Comparison of ENCODE assay signal across 30 cellular contexts in the genomic region with DNA sequence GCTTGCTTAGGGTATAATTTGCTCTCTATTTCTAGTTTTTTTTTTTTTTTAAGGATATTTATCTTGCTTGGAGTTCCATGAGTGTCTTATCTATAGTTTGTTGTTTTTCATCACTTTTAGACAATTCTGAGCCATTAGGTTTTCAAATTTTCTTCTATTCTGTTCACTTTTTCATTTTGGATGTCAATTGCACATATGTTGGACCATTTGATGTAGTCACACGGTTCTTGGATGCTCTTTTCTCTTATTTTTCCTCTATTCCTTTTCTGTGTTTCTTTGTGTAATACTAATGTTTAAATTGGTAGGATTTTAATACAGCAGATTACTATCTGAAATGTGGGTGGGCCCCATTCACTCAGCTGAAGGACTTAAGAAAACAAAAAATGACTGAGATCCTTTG.
"Had no signal": no experiment of that assay in that cellular context is flagged by ENCODE, and none has a peak within 500 bp of the region (broad histone marks: within the 10 kb centered on the region; RNA-seq: fewer than 3 reads in every experiment).

No MANE protein-coding gene starts in this region.

- H3K4me3 ChIP-seq: MG63, Peyer's patch, SJSA1 had no signal

- H3K27ac ChIP-seq: brain microvascular endothelial cell, Peyer's patch, RWPE1, SJSA1 had no signal

- H3K4me1 Mint-ChIP-seq: activated B cell treated with CpG ODN at 0.5 μM for 24 hours; activated CD4-positive, alpha-beta T cell treated with anti-CD3 and anti-CD28 coated beads, Interleukin-2, amount 10 ng/mL, durations not matched to agents 24 days and 14 days; activated CD8-positive, alpha-beta memory T cell treated with anti-CD3 and anti-CD28 coated beads, Interleukin-2, amount 10 ng/mL, durations not matched to agents 7 days and 5 days; activated naive CD4-positive, alpha-beta T cell treated with anti-CD3 and anti-CD28 coated beads, Interleukin-2, amount 50 U/mL, for 24 hours had no signal

- H3K27me3 Mint-ChIP-seq: activated B cell treated with CpG ODN at 0.5 μM for 24 hours; activated CD4-positive, alpha-beta T cell treated with anti-CD3 and anti-CD28 coated beads, Interleukin-2, amount 10 ng/mL, durations not matched to agents 24 days and 14 days; activated CD8-positive, alpha-beta memory T cell treated with anti-CD3 and anti-CD28 coated beads, Interleukin-2, amount 10 ng/mL, durations not matched to agents 7 days and 5 days; activated naive CD4-positive, alpha-beta T cell treated with anti-CD3 and anti-CD28 coated beads, Interleukin-2, amount 50 U/mL, for 24 hours; activated T-cell treated with anti-CD3 and anti-CD28 coated beads, Interleukin-2, amount 50 U/mL, for 24 hours had no signal

- H3K36me3 Mint-ChIP-seq: activated CD8-positive, alpha-beta memory T cell treated with anti-CD3 and anti-CD28 coated beads, Interleukin-2, amount 10 ng/mL, durations not matched to agents 7 days and 5 days; activated naive CD4-positive, alpha-beta T cell treated with anti-CD3 and anti-CD28 coated beads, Interleukin-2, amount 50 U/mL, for 24 hours had no signal

- H3K27ac Mint-ChIP-seq: activated B cell treated with CpG ODN at 0.5 μM for 24 hours; activated CD4-positive, alpha-beta T cell treated with anti-CD3 and anti-CD28 coated beads, Interleukin-2, amount 10 ng/mL, durations not matched to agents 24 days and 14 days; activated CD8-positive, alpha-beta memory T cell treated with anti-CD3 and anti-CD28 coated beads, Interleukin-2, amount 10 ng/mL, durations not matched to agents 7 days and 5 days; activated naive CD4-positive, alpha-beta T cell treated with anti-CD3 and anti-CD28 coated beads, Interleukin-2, amount 50 U/mL, for 24 hours; activated T-cell treated with anti-CD3 and anti-CD28 coated beads, Interleukin-2, amount 50 U/mL, for 24 hours; activated T-helper 1 cell treated with anti-CD3 and anti-CD28 coated beads, Interleukin-12 subunit alpha, Interleukin-12 subunit beta, Interleukin-2, Interleukin-4 antibody, amounts not matched to agents 30 ng/mL and 10 ng/mL and 1 ng/mL, durations not matched to agents 14 hours and 24 hours and 36 hours had no signal

- H3K4me1 ChIP-seq: Peyer's patch, SJSA1 had no signal

- H3K27me3 ChIP-seq: brain microvascular endothelial cell, MG63, Peyer's patch, SJSA1 had no signal

- H3K9me3 ChIP-seq: MG63 had no signal

- ATAC-seq: activated CD8-positive, alpha-beta memory T cell treated with anti-CD3 and anti-CD28 coated beads, Interleukin-2, amount 10 ng/mL, durations not matched to agents 7 days and 5 days; SK-N-SH treated with all-trans-retinoic acid at 6 μM for 48 hours had no signal

- DNase-seq: activated B cell treated with CpG ODN at 0.5 μM for 24 hours; activated CD4-positive, alpha-beta T cell treated with anti-CD3 and anti-CD28 coated beads for 1 hour; activated CD4-positive, alpha-beta T cell treated with anti-CD3 and anti-CD28 coated beads, Interleukin-2, amount 10 ng/mL, durations not matched to agents 24 days and 14 days; activated CD4-positive, alpha-beta T cell treated with anti-CD3 and anti-CD28 coated beads, Interleukin-2, amount 50 U/mL, for 48 hours; activated CD8-positive, alpha-beta memory T cell treated with anti-CD3 and anti-CD28 coated beads, Interleukin-2, amount 10 ng/mL, durations not matched to agents 7 days and 5 days; activated effector memory CD4-positive, alpha-beta T cell treated with Interleukin-2 at 50 U/mL for 16 hours; activated naive CD4-positive, alpha-beta T cell; activated T-cell treated with anti-CD3 and anti-CD28 coated beads, Interleukin-2, amount 50 U/mL, for 24 hours; amygdala; brain microvascular endothelial cell; cerebellar nuclear complex; MG63; MV-4-11; NCI-H1092 treated with DMSO at 0.1 percent for 48 hours; NCI-H1417 treated with DMSO at 0.1 percent for 48 hours; NCI-H1694; NCI-H2029; NCI-H345; NCI-H510A; NCI-H526 treated with DMSO at 0.1 percent for 48 hours; NK-92 treated with Interleukin-12 subunit alpha and Interleukin-12 subunit beta, amount 100 ng/mL, for 24 hours; OCI-M1; Peyer's patch; Right ventricle myocardium superior; SW 1271 had no signal

- H3K4me3 Mint-ChIP-seq: activated B cell treated with CpG ODN at 0.5 μM for 24 hours; activated CD4-positive, alpha-beta T cell treated with anti-CD3 and anti-CD28 coated beads, Interleukin-2, amount 10 ng/mL, durations not matched to agents 24 days and 14 days; activated CD8-positive, alpha-beta memory T cell treated with anti-CD3 and anti-CD28 coated beads, Interleukin-2, amount 10 ng/mL, durations not matched to agents 7 days and 5 days; activated naive CD4-positive, alpha-beta T cell treated with anti-CD3 and anti-CD28 coated beads, Interleukin-2, amount 50 U/mL, for 24 hours; activated T-cell treated with anti-CD3 and anti-CD28 coated beads, Interleukin-2, amount 50 U/mL, for 24 hours; activated T-helper 1 cell treated with anti-CD3 and anti-CD28 coated beads, Interleukin-12 subunit alpha, Interleukin-12 subunit beta, Interleukin-2, Interleukin-4 antibody, amounts not matched to agents 30 ng/mL and 10 ng/mL and 1 ng/mL, durations not matched to agents 14 hours and 24 hours and 36 hours had no signal

- H3K36me3 ChIP-seq: brain microvascular endothelial cell, MG63, Peyer's patch, SJSA1 had no signal
